ENCODE assay signal across 26 cellular contexts in the genomic region with DNA sequence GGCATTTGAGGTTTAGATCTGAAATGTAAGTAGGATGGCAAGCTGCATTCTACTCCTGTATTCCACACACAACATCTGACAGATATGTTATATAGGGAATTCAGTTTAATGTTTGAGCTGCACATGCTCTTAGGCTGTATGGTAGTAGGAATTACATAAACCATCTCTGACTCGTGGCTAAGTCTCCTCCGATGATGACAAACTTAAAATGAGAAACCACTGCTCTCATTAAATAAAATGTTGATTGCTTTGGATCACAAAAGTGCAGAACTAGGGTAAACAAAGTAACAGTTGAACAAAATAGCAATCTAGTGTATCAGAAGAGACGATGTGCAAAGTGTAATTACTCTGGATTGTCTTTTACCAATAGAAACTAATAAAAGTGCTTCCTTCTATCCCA.
"Had no signal": no experiment of that assay in that cellular context is flagged by ENCODE, and none has a peak within 500 bp of the region (broad histone marks: within the 10 kb centered on the region; RNA-seq: fewer than 3 reads in every experiment).

No MANE protein-coding gene starts in this region.

- H3K4me3 ChIP-seq: ascending aorta, esophagus muscularis mucosa, neural progenitor cell, thyroid gland, upper lobe of left lung, vagina had no signal

- H3K9me3 ChIP-seq: ascending aorta, esophagus muscularis mucosa, thyroid gland, upper lobe of left lung, vagina had no signal

- H3K36me3 ChIP-seq: ascending aorta, esophagus muscularis mucosa, neural progenitor cell, thyroid gland, upper lobe of left lung, vagina, WERI-Rb-1 had no signal

- DNase-seq: activated CD4-positive, alpha-beta T cell treated with anti-CD3 and anti-CD28 coated beads for 48 hours; activated CD4-positive, alpha-beta T cell treated with anti-CD3 and anti-CD28 coated beads, Interleukin-2, amount 50 U/mL, for 48 hours; activated CD8-positive, alpha-beta memory T cell treated with anti-CD3 and anti-CD28 coated beads for 24 hours; activated effector memory CD4-positive, alpha-beta T cell treated with anti-CD3 and anti-CD28 coated beads, Interleukin-2, amount 50 U/mL, for 16 hours; activated naive CD4-positive, alpha-beta T cell treated with anti-CD3 and anti-CD28 coated beads for 36 hours; activated naive CD8-positive, alpha-beta T cell treated with anti-CD3 and anti-CD28 coated beads, Interleukin-2, amount 10 ng/mL, durations not matched to agents 7 days and 5 days; central memory CD4-positive, alpha-beta T cell; endodermal cell; head of caudate nucleus; hippocampal formation; left colon; natural killer cell; right cardiac atrium; stimulated activated CD4-positive, alpha-beta T cell treated with anti-CD3 and anti-CD28 coated beads, Interleukin-12 subunit alpha, Interleukin-12 subunit beta, amount 100 ng/mL, for 4 hours; stimulated activated CD4-positive, alpha-beta T cell treated with anti-CD3 and anti-CD28 coated beads, Interleukin-4, amount 100 ng/mL, for 1 hour; stimulated activated naive CD8-positive, alpha-beta T cell treated with anti-CD3 and anti-CD28 coated beads, Interleukin-15, amount 100 ng/mL, for 72 hours; T-helper 17 cell; T1000; thyroid gland; upper lobe of left lung; WERI-Rb-1 had no signal

- H3K27ac ChIP-seq: ascending aorta, esophagus muscularis mucosa, neural progenitor cell, thyroid gland, upper lobe of left lung, vagina, WERI-Rb-1 had no signal

- H3K27me3 ChIP-seq: ascending aorta, esophagus muscularis mucosa, neural progenitor cell, thyroid gland, upper lobe of left lung, vagina had no signal

- H3K4me1 ChIP-seq: ascending aorta, neural progenitor cell, thyroid gland, upper lobe of left lung, vagina had no signal

- ATAC-seq: activated CD4-positive, CD25-positive, alpha-beta regulatory T cell treated with anti-CD3 and anti-CD28 coated beads, Interleukin-2, amount 50 U/mL, for 24 hours; left colon; natural killer cell; right cardiac atrium; stimulated activated naive CD8-positive, alpha-beta T cell treated with anti-CD3 and anti-CD28 coated beads, Interleukin-15, amount 100 ng/mL, for 72 hours; T-helper 17 cell had no signal
